In genomic region chr1:21668232-21669032, GRCh38 we compare ENCODE assay signal across 9 cellular contexts. TPM values are rescaled to one million over a fixed set of nuclear protein-coding genes. Genes with fewer than 3 reads are reported as not detected.
A peak's percentile ranks its signal among the peaks of the same experiment; 100 is the strongest.
DNase-seq lines count a peak whose midpoint lies in the region; TF ChIP-seq lines count a peak whose summit lies in the region.
"Had no signal": no experiment of that assay in that cellular context is flagged by ENCODE, and none has a peak within 500 bp of the region (broad histone marks: within the 10 kb centered on the region; RNA-seq: fewer than 3 reads in every experiment).

No MANE protein-coding gene starts in this region.

- peaks cover 10% of the 10 kb centered on the region for H3K27me3 Mint-ChIP-seq in glutamatergic neuron (ENCODE audit: unreplicated experiment)
- H3K27me3 Mint-ChIP-seq in T-helper 2 cell treated with Interferon-gamma antibody and Interleukin-4, amounts not matched to agents 5 μg/mL and 100 μg/mL, for 36 hours (ENCODE audit: low read depth): peaks cover 28% of the 10 kb centered on the region

- DNase-seq in DMS 273 (lab: John Stamatoyannopoulos, UW; ENCODE audit: unreplicated experiment) (peak; percentile 27), DMS 273 treated with DMSO at 0.1 percent for 48 hours (lab: John Stamatoyannopoulos, UW) (no peak), NCI-H69 (lab: John Stamatoyannopoulos, UW) (peak; percentile 67), glutamatergic neuron (no peak), retina (peak; percentile 42)
- DNase-seq in activated CD4-positive, alpha-beta T cell treated with anti-CD3 and anti-CD28 coated beads for 1 hour: no peak
- DNase-seq in activated CD8-positive, alpha-beta memory T cell treated with anti-CD3 and anti-CD28 coated beads, Interleukin-2, amount 50 U/mL, for 4 hours: no peak
- no peak for DNase-seq in T-helper 2 cell treated with Interferon-gamma antibody and Interleukin-4, amounts not matched to agents 5 μg/mL and 100 μg/mL, for 36 hours (ENCODE audit: low spot score)
- DNase-seq: NCI-H446 had no signal

- TF ChIP-seq CTCF in glutamatergic neuron (IDR thresholded peaks at IDR 0.05; ENCODE audit: partially characterized antibody, unreplicated experiment): no peak

- H3K4me1 Mint-ChIP-seq in glutamatergic neuron (ENCODE audit: low read depth, unreplicated experiment): peaks cover 21% of the 10 kb centered on the region
- peaks cover 2% of the 10 kb centered on the region for H3K4me1 Mint-ChIP-seq in T-helper 2 cell treated with Interferon-gamma antibody and Interleukin-4, amounts not matched to agents 5 μg/mL and 100 μg/mL, for 36 hours (ENCODE audit: low read depth)

- H3K27ac Mint-ChIP-seq in glutamatergic neuron (ENCODE audit: unreplicated experiment): no peak overlapping the region
- H3K27ac Mint-ChIP-seq in T-helper 2 cell treated with Interferon-gamma antibody and Interleukin-4, amounts not matched to agents 5 μg/mL and 100 μg/mL, for 36 hours: no peak overlapping the region

- no peaks in the 10 kb centered on the region for H3K36me3 Mint-ChIP-seq in glutamatergic neuron (ENCODE audit: unreplicated experiment)
- no peaks in the 10 kb centered on the region for H3K36me3 Mint-ChIP-seq in T-helper 2 cell treated with Interferon-gamma antibody and Interleukin-4, amounts not matched to agents 5 μg/mL and 100 μg/mL, for 36 hours (ENCODE audit: low read depth)

- peak overlapping the region; percentile 65 for H3K4me3 Mint-ChIP-seq in glutamatergic neuron (ENCODE audit: unreplicated experiment)
- H3K4me3 Mint-ChIP-seq in T-helper 2 cell treated with Interferon-gamma antibody and Interleukin-4, amounts not matched to agents 5 μg/mL and 100 μg/mL, for 36 hours: no peak overlapping the region

- peaks cover 10% of the 10 kb centered on the region for H3K9me3 Mint-ChIP-seq in glutamatergic neuron (ENCODE audit: unreplicated experiment)
- H3K9me3 Mint-ChIP-seq in T-helper 2 cell treated with Interferon-gamma antibody and Interleukin-4, amounts not matched to agents 5 μg/mL and 100 μg/mL, for 36 hours: no peaks in the 10 kb centered on the region

RNA-seq across cellular contexts. Expression of gene RAP1GAP, which starts 0.7 kb away (rescaled TPM):
- 4.8 TPM for total RNA-seq in glutamatergic neuron (ENCODE audit: unreplicated experiment)

Comparison
In these comparisons a context has a peak if more than half of its experiments do, and no peak if none do; other contexts are left out.
1. DNase-seq: peak in DMS 273 (single experiment), NCI-H69 (single experiment) and retina (single experiment); none in DMS 273 treated with DMSO at 0.1 percent for 48 hours (single experiment), glutamatergic neuron (single experiment), activated CD4-positive, alpha-beta T cell treated with anti-CD3 and anti-CD28 coated beads for 1 hour (single experiment), activated CD8-positive, alpha-beta memory T cell treated with anti-CD3 and anti-CD28 coated beads, Interleukin-2, amount 50 U/mL, for 4 hours (single experiment) and T-helper 2 cell treated with Interferon-gamma antibody and Interleukin-4, amounts not matched to agents 5 μg/mL and 100 μg/mL, for 36 hours (single experiment).